ENCODE assay signal across 9 cellular contexts in genomic region chr11:128497057-128497957, GRCh38.
DNase-seq lines count a peak whose midpoint lies in the region; ATAC-seq and TF ChIP-seq lines count a peak whose summit lies in the region.
"Had no signal": no experiment of that assay in that cellular context is flagged by ENCODE, and none has a peak within 500 bp of the region (broad histone marks: within the 10 kb centered on the region; RNA-seq: fewer than 3 reads in every experiment).

No MANE protein-coding gene starts in this region.

- H3K4me3 ChIP-seq in AG04450 (ENCODE audit: low read depth, low read length) (peak overlapping the region; percentile 46), OCI-LY7 (ENCODE audit: low read depth, low read length, poor library complexity, severe bottlenecking) (no peak overlapping the region), coronary artery (peak overlapping the region; percentile 38)
- H3K4me3 ChIP-seq: SK-N-MC had no signal

- H3K27ac Mint-ChIP-seq in naive B cell, result peak overlapping the region; percentile 82 to 95 (median 88)

- CTCF ChIA-PET in AG04450 (lab: Charles Lee) (interaction anchor here (1.1 to 1.9 kb wide), 5 partner anchors 26 to 325 kb away, joined by 4 to 8 read pairs (median 4); no protein-coding TSS in a partner anchor), OCI-LY7 (lab: Charles Lee; ENCODE audit: unreplicated experiment) (interaction anchor here (1.0 to 1.3 kb wide), 2 partner anchors 12 to 18 kb away, joined by 3 to 5 read pairs; no protein-coding TSS in a partner anchor)

- peak overlapping the region; percentile 53 to 89 (median 65) for H3K4me3 Mint-ChIP-seq in naive B cell

- intact Hi-C loops in OCI-LY7 (cut with micrococcal nuclease; ENCODE audit: unreplicated experiment), result no loop called here

- H3K27me3 ChIP-seq in AG04450 (ENCODE audit: control insufficient read depth, insufficient read depth, low read length), result no peaks in the 10 kb centered on the region

- H3K27me3 Mint-ChIP-seq in naive B cell, result no peaks in the 10 kb centered on the region

- peaks cover 99% of the 10 kb centered on the region for H3K36me3 ChIP-seq in OCI-LY7 (ENCODE audit: insufficient read depth, low read length)

- DNase-seq in AG04450 (ENCODE audit: low read depth, low spot score) (peak; percentile 95), OCI-LY7 (ENCODE audit: low spot score) (no peak), coronary artery (ENCODE audit: low spot score) (no peak), naive B cell (peak; percentile 23), germinal center (ENCODE audit: low spot score) (no peak)
- no peak for DNase-seq in stimulated activated CD4-positive, alpha-beta T cell treated with anti-CD3 and anti-CD28 coated beads, Interleukin-4, amount 100 ng/mL, for 24 hours

- H3K9me3 ChIP-seq in AG04450 (ENCODE audit: control insufficient read depth, insufficient read depth, low read length) (no peaks in the 10 kb centered on the region), OCI-LY7 (ENCODE audit: low read length) (no peaks in the 10 kb centered on the region)

- H3K9me2 ChIP-seq in OCI-LY7 (ENCODE audit: insufficient read depth, low read length), result no peaks in the 10 kb centered on the region

- no peaks in the 10 kb centered on the region for H3K9me3 Mint-ChIP-seq in naive B cell

- ATAC-seq in GM18511 (IDR thresholded peaks at IDR 0.05; ENCODE audit: unreplicated experiment) (peak; percentile 79), HG02885 (IDR thresholded peaks at IDR 0.05; ENCODE audit: poor library complexity, unreplicated experiment) (peak; percentile 76), naive B cell (ENCODE audit: low read depth in 2 of 2) (peak; percentile 77 to 85)

- H3K27ac ChIP-seq in AG04450 (ENCODE audit: low read depth, low read length), result peak overlapping the region; percentile 94
- peak overlapping the region; percentile 32 for H3K27ac ChIP-seq in OCI-LY7 (ENCODE audit: low read depth, low read length, poor library complexity, severe bottlenecking)
- peak overlapping the region; percentile 70 to 85 for H3K27ac ChIP-seq in coronary artery
- H3K27ac ChIP-seq: SK-N-MC had no signal

- H4K20me1 ChIP-seq in OCI-LY7 (ENCODE audit: insufficient read depth, low read length), result peaks cover 77% of the 10 kb centered on the region

- TF ChIP-seq CTCF in AG04450 (IDR thresholded peaks at IDR 0.05; ENCODE audit: low read depth, low read length) (no peak), OCI-LY7 (conservative IDR thresholded peaks at IDR 0.05; ENCODE audit: low read length) (no peak), coronary artery (IDR thresholded peaks at IDR 0.05) (no peak)

- peak overlapping the region; percentile 52 for H3K4me2 ChIP-seq in OCI-LY7 (ENCODE audit: low read length)

- POLR2A ChIA-PET in AG04450 (lab: Yijun Ruan, JAX), result interaction anchor here (0.6 to 2.5 kb wide), 4 partner anchors 9 to 287 kb away, joined by 3 to 10 read pairs (median 5); no protein-coding TSS in a partner anchor
- POLR2A ChIA-PET in OCI-LY7 (lab: Charles Lee), result interaction anchor here (0.6 to 1.6 kb wide), 8 partner anchors 10 to 53 kb away, joined by 3 to 10 read pairs (median 4); no protein-coding TSS in a partner anchor

- H3K79me2 ChIP-seq in OCI-LY7 (ENCODE audit: insufficient read depth, low read depth, low read length), result peaks cover 100% of the 10 kb centered on the region

- H3K4me1 ChIP-seq in OCI-LY7 (ENCODE audit: insufficient read depth, low read length, poor library complexity, severe bottlenecking), result peaks cover 100% of the 10 kb centered on the region

- peaks cover 80 to 97% (median 93%) of the 10 kb centered on the region in 3 donors for H3K4me1 Mint-ChIP-seq in naive B cell

- H2AFZ ChIP-seq in OCI-LY7 (ENCODE audit: low read length), result no peak overlapping the region

- no TSS peak for BruUV-seq in OCI-LY7 (replicated peaks; lab: Mats Ljungman, UMichigan)

- H3K36me3 Mint-ChIP-seq in naive B cell, result peaks cover 33 to 41% of the 10 kb centered on the region in 2 donors

Comparison
In these comparisons a context has a peak if more than half of its experiments do, and no peak if none do; other contexts are left out.
1. DNase-seq: peak in AG04450 (single experiment) and naive B cell (single experiment); none in OCI-LY7 (single experiment), coronary artery (single experiment), stimulated activated CD4-positive, alpha-beta T cell treated with anti-CD3 and anti-CD28 coated beads, Interleukin-4, amount 100 ng/mL, for 24 hours (single experiment) and germinal center (single experiment).
2. H3K27ac ChIP-seq: peak in every context shown above with its lines; median percentile 94 in AG04450; 78 in coronary artery; 32 in OCI-LY7.
3. Peak in every context shown above with its lines, with median percentiles within 50 percentile points of each other: ATAC-seq.